ENCODE assay signal across 13 cellular contexts in the genomic region with DNA sequence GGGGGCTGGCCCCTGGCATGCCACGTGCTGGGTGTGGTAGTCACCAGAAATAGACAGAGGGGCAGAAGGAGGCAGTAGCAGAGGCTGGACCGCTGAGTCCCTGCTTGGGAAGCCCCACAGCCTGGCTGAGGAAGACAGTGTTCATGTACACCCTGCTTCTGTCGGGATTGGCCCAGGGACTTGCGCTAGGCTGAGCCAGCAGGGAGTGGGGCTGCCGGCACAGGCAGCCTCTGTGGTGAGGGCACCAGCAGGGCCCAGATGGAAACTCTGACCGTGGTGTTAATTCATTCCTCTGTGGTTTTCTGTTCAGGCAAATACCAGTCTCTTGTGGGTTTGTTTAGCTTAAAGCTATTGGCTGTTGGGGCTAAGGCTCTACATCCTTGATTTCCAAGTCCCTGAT.
DNase-seq lines count a peak whose midpoint lies in the region; ATAC-seq lines count a peak whose summit lies in the region.
"Had no signal": no experiment of that assay in that cellular context is flagged by ENCODE, and none has a peak within 500 bp of the region (broad histone marks: within the 10 kb centered on the region; RNA-seq: fewer than 3 reads in every experiment).

No MANE protein-coding gene starts in this region.

- no peak overlapping the region for H2BK120ac ChIP-seq in mesenchymal stem cell (ENCODE audit: low read depth, low read length)

- no peak overlapping the region for H2AK5ac ChIP-seq in mesenchymal stem cell (ENCODE audit: low read length, severe bottlenecking)

- no peaks in the 10 kb centered on the region for H3K36me3 ChIP-seq in mesenchymal stem cell (ENCODE audit: control insufficient read depth in 1 of 2, insufficient read depth in 2 of 2, low read depth in 1 of 2, low read length in 2 of 2)
- H3K36me3 ChIP-seq: pancreas, tibial nerve had no signal

- H3K4ac ChIP-seq in mesenchymal stem cell (ENCODE audit: low read depth in 1 of 2, low read length in 2 of 2): peak overlapping the region; percentile 19 to 57

- peak; percentile 29 for DNase-seq in AG08395 (ENCODE audit: low spot score)
- DNase-seq in RPMI7951 (ENCODE audit: low read depth): peak; percentile 72
- DNase-seq in mesenchymal stem cell: peak; percentile 68
- DNase-seq in NCI-H526 (lab: John Stamatoyannopoulos, UW): no peak
- no peak for DNase-seq in NOMO-1 treated with DMSO at 0.1 percent for 48 hours (lab: John Stamatoyannopoulos, UW; ENCODE audit: unreplicated experiment)
- DNase-seq: activated T-cell treated with anti-CD3 and anti-CD28 coated beads, Interleukin-2, amount 50 U/mL, for 1 hour; NCI-H1694 had no signal

- no peak overlapping the region for H3K4me3 ChIP-seq in mesenchymal stem cell (ENCODE audit: insufficient read depth in 1 of 2, low read depth in 1 of 2, low read length in 2 of 2)
- H3K4me3 ChIP-seq: pancreas, tibial nerve had no signal

- no peak overlapping the region for H2AFZ ChIP-seq in mesenchymal stem cell (ENCODE audit: low read depth, low read length)

- H2BK12ac ChIP-seq in mesenchymal stem cell (ENCODE audit: low read length in 2 of 2): peak overlapping the region; percentile 61 to 80

- H3K18ac ChIP-seq in mesenchymal stem cell (ENCODE audit: low read depth in 1 of 2, low read length in 2 of 2): peak overlapping the region in 1 of 2 experiments; percentile 57

- H3K79me1 ChIP-seq in mesenchymal stem cell (replicated peaks; ENCODE audit: low read length, poor library complexity, severe bottlenecking): no peaks in the 10 kb centered on the region

- 78% methylated on average over 6 of the region's 6 CpGs for WGBS in mesenchymal stem cell

- H3K4me1 ChIP-seq in mesenchymal stem cell (ENCODE audit: control insufficient read depth, insufficient read depth, low read depth, low read length): peaks cover 7% of the 10 kb centered on the region
- H3K4me1 ChIP-seq: pancreas had no signal

- no peak overlapping the region for H2BK5ac ChIP-seq in mesenchymal stem cell (ENCODE audit: low read depth, low read length, poor library complexity, severe bottlenecking)

- H4K8ac ChIP-seq in mesenchymal stem cell (ENCODE audit: low read length): peak overlapping the region; percentile 35

- H3K9ac ChIP-seq in mesenchymal stem cell (ENCODE audit: low read length): no peak overlapping the region

- H3K9me3 ChIP-seq in mesenchymal stem cell (ENCODE audit: control insufficient read depth, low read length): no peaks in the 10 kb centered on the region
- H3K9me3 ChIP-seq: pancreas, tibial nerve had no signal

- peak overlapping the region in 1 of 2 experiments; percentile 97 for H3K14ac ChIP-seq in mesenchymal stem cell (ENCODE audit: low read length in 2 of 2)

- H3K27me3 ChIP-seq in mesenchymal stem cell (ENCODE audit: control insufficient read depth in 1 of 2, insufficient read depth in 1 of 2, low read length in 2 of 2): no peaks in the 10 kb centered on the region
- H3K27me3 ChIP-seq: pancreas, tibial nerve had no signal

- peak overlapping the region; percentile 57 for H4K91ac ChIP-seq in mesenchymal stem cell (ENCODE audit: low read length)

- H3K4me2 ChIP-seq in mesenchymal stem cell (ENCODE audit: low read length, poor library complexity, severe bottlenecking): no peak overlapping the region

- ATAC-seq in GM18861 (IDR thresholded peaks at IDR 0.05; ENCODE audit: unreplicated experiment) (peak; percentile 32), HG03520 (IDR thresholded peaks at IDR 0.05; ENCODE audit: unreplicated experiment) (no peak), GM19397 (IDR thresholded peaks at IDR 0.05; ENCODE audit: unreplicated experiment) (no peak)
- ATAC-seq: Panc1, pancreas had no signal

- no peak overlapping the region for H2BK15ac ChIP-seq in mesenchymal stem cell (ENCODE audit: low read depth, poor library complexity, severe bottlenecking)

- H3K23ac ChIP-seq in mesenchymal stem cell (ENCODE audit: low read length in 2 of 2): no peak overlapping the region

- no peak overlapping the region for H3K27ac ChIP-seq in mesenchymal stem cell (ENCODE audit: low read length, poor library complexity, severe bottlenecking)
- H3K27ac ChIP-seq: pancreas, tibial nerve had no signal

Comparison
In these comparisons a context has a peak if more than half of its experiments do, and no peak if none do; other contexts are left out.
1. DNase-seq: peak in AG08395 (single experiment), RPMI7951 (single experiment) and mesenchymal stem cell (single experiment); none in NCI-H526 (0 of 2) and NOMO-1 treated with DMSO at 0.1 percent for 48 hours (single experiment).